ENCODE assay signal across 2 cellular contexts in genomic region chr7:139482122-139482521, GRCh38.
TF ChIP-seq lines count a peak whose summit lies in the region.

No MANE protein-coding gene starts in this region.

TF ChIP-seq in HEK293T, 16 proteins besides CTCF, POLR2A, EP300 and RAD21:
- TF ChIP-seq FOXK2 (IDR thresholded peaks at IDR 0.05) (no peak), LEF1 (IDR thresholded peaks at IDR 0.05; ENCODE audit: borderline replicate concordance) (no peak), SUZ12 (IDR thresholded peaks at IDR 0.05) (no peak), SP1 (IDR thresholded peaks at IDR 0.05) (no peak), ELF4 (IDR thresholded peaks at IDR 0.05) (no peak), HDGF (IDR thresholded peaks at IDR 0.05; ENCODE audit: borderline replicate concordance) (0 out of 2 replicates have a peak, but pooled peaks have one; percentile 27)
TF ChIP-seq in HEK293T: peak in this region for 1.

TF ChIP-seq in H1, 55 proteins besides CTCF, POLR2A, EP300 and RAD21:
- TF ChIP-seq BCL11A (IDR thresholded peaks at IDR 0.05; ENCODE audit: low read depth in 2 of 2, low read length in 2 of 2): no peak
- TF ChIP-seq SAP30 (IDR thresholded peaks at IDR 0.05; ENCODE audit: insufficient read depth, insufficient replicate concordance, low read length): no peak
- no peak for TF ChIP-seq SP4 (IDR thresholded peaks at IDR 0.05; ENCODE audit: low read length)
- TF ChIP-seq RBBP5 (IDR thresholded peaks at IDR 0.05; ENCODE audit: borderline replicate concordance, low read depth, low read length): no peak
- no peak for TF ChIP-seq CBX5 (IDR thresholded peaks at IDR 0.05; ENCODE audit: low read depth, low read length)
- TF ChIP-seq HDAC6 (IDR thresholded peaks at IDR 0.05; ENCODE audit: low read depth, low read length): no peak
- TF ChIP-seq, protein P1, sequence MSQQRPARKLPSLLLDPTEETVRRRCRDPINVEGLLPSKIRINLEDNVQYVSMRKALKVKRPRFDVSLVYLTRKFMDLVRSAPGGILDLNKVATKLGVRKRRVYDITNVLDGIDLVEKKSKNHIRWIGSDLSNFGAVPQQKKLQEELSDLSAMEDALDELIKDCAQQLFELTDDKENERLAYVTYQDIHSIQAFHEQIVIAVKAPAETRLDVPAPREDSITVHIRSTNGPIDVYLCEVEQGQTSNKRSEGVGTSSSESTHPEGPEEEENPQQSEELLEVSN (IDR thresholded peaks at IDR 0.05): no peak
- TF ChIP-seq TEAD4 (IDR thresholded peaks at IDR 0.05; ENCODE audit: low read depth, low read length): no peak
- no peak for TF ChIP-seq SIN3A (conservative IDR thresholded peaks at IDR 0.05 in 1 of 2, IDR thresholded peaks at IDR 0.05 in 1 of 2; ENCODE audit: low read depth in 1 of 2, low read length in 2 of 2)
- no peak for TF ChIP-seq MAFK (IDR thresholded peaks at IDR 0.05; ENCODE audit: low read depth, low read length)
